Comparison of ENCODE assay signal across 18 cellular contexts in the genomic region with DNA sequence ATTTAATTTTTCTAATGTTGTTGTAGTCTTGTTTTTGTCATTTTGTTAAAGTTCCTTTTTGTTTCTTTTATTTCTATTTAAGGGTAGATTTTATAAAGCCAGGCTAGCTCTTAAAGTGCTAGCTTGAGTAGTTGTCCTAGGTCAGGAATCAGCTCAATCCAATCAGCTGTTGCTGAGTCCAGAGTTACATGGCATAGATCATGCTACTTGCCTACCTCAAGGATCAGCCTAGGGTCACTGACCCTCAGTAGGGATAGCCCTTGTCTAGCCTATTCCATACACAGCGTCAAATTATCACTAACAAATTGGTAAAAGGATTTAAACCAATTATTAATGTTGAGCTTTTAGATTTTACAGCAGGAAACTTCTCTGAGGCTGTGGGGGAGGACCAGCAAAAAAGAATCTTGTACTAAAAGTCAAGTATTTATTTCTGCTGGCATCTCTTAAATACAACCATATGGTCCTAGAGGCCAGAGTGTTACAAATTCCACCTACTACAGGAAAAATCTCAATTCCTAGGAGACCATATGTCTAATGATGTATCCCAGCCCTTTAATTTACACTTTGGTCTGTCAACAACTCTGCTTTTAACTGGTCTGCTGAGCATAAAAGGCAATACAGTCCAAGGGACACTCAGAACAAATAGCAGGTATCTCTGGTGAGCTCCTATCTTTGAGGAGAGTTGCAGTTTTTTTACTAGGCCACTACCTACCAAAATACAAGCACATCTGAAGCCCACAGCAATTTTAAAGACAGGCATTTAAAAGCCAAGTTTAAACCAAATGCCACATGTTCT.
"Had no signal": no experiment of that assay in that cellular context is flagged by ENCODE, and none has a peak within 500 bp of the region (broad histone marks: within the 10 kb centered on the region; RNA-seq: fewer than 3 reads in every experiment).

No MANE protein-coding gene starts in this region.

- H3K36me3 ChIP-seq: neural progenitor cell, upper lobe of left lung, WERI-Rb-1 had no signal

- ATAC-seq: effector memory CD8-positive, alpha-beta T cell; esophagus mucosa had no signal

- H3K9ac ChIP-seq: neural progenitor cell had no signal

- H3K27ac ChIP-seq: neural progenitor cell, upper lobe of left lung, WERI-Rb-1 had no signal

- H3K9me3 ChIP-seq: upper lobe of left lung had no signal

- H3K4me3 ChIP-seq: neural progenitor cell, upper lobe of left lung had no signal

- DNase-seq: activated CD4-positive, alpha-beta T cell treated with anti-CD3 and anti-CD28 coated beads, Interleukin-2, amount 50 U/mL, for 1 hour; activated CD4-positive, CD25-positive, alpha-beta regulatory T cell treated with anti-CD3 and anti-CD28 coated beads, Interleukin-2, amount 50 U/mL, for 72 hours; activated gamma-delta T cell treated with Interleukin-2 at 50 U/mL for 16 hours; activated T-cell treated with anti-CD3 and anti-CD28 coated beads, Interleukin-2, amount 50 U/mL, for 1 hour; aorta; central memory CD4-positive, alpha-beta T cell; effector memory CD8-positive, alpha-beta T cell; glutamatergic neuron; hippocampal formation; mesendoderm; naive B cell; stimulated activated CD4-positive, alpha-beta T cell treated with anti-CD3 and anti-CD28 coated beads, Interleukin-4, amount 100 ng/mL, for 24 hours; stimulated activated naive CD4-positive, alpha-beta T cell treated with Interleukin-2 at 50 U/mL for 16 hours; T-helper 1 cell; upper lobe of left lung; WERI-Rb-1 had no signal

- H2AFZ ChIP-seq: neural progenitor cell had no signal

- H3K4me1 ChIP-seq: neural progenitor cell, upper lobe of left lung had no signal

- H3K4me2 ChIP-seq: neural progenitor cell had no signal

- H3K27me3 ChIP-seq: neural progenitor cell, upper lobe of left lung had no signal
